In the genomic region with DNA sequence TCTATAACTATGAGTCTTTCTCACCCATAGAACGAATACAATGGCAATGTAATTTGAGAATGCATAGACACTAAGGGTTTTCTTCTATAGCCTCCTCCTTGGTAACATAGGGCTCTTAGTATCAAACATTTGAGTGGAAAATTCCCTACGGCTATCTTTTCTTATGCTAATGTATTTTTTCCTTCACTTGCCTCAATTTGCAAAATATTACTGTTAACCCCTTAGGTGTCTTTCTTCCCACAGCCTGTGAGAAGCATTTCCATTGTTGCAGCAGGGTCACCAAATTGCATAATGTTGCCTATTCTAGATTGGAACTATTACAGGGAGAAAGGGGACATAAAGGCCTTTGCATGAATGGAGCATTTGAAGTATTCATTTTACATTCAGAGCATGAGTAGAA, we compare ENCODE assay signal across 15 cellular contexts.
DNase-seq lines count a peak whose midpoint lies in the region; ATAC-seq and TF ChIP-seq lines count a peak whose summit lies in the region.
"Had no signal": no experiment of that assay in that cellular context is flagged by ENCODE, and none has a peak within 500 bp of the region (broad histone marks: within the 10 kb centered on the region; RNA-seq: fewer than 3 reads in every experiment).

No MANE protein-coding gene starts in this region.

- peak overlapping the region; percentile 27 for H3K9ac ChIP-seq in neural cell (ENCODE audit: low read length)
- H3K9ac ChIP-seq: SK-N-SH had no signal

- in situ Hi-C loops in SK-MEL-5 (cut with HindIII; ENCODE audit: low pct_unique_long_range_greater_than_20kb, low sequenced_read_pairs): no loop called here

- H3K36me3 Mint-ChIP-seq in GM23338 (ENCODE audit: low read depth): no peaks in the 10 kb centered on the region
- no peaks in the 10 kb centered on the region for H3K36me3 Mint-ChIP-seq in activated T-helper 1 cell treated with anti-CD3 and anti-CD28 coated beads, Interleukin-12 subunit alpha, Interleukin-12 subunit beta, Interleukin-2, Interleukin-4 antibody, amounts not matched to agents 30 ng/mL and 10 ng/mL and 1 ng/mL, durations not matched to agents 14 hours and 24 hours and 36 hours (ENCODE audit: low read depth)
- H3K36me3 Mint-ChIP-seq: CD4-positive, alpha-beta memory T cell had no signal

- H2AFZ ChIP-seq in GM23338 (no peak overlapping the region), neural cell (ENCODE audit: low read depth, low read length) (no peak overlapping the region)
- H2AFZ ChIP-seq: PC-9 had no signal

- H3F3A ChIP-seq in GM23338 (replicated peaks; ENCODE audit: low read depth): no peaks in the 10 kb centered on the region
- no peaks in the 10 kb centered on the region for H3F3A ChIP-seq in neural cell (ENCODE audit: insufficient read depth, low read length, poor library complexity, severe bottlenecking)

- 62% methylated on average over 2 of the region's 2 CpGs for WGBS in esophagus muscularis mucosa

- no peaks in the 10 kb centered on the region for H3K9me3 Mint-ChIP-seq in GM23338
- H3K9me3 Mint-ChIP-seq in activated T-helper 1 cell treated with anti-CD3 and anti-CD28 coated beads, Interleukin-12 subunit alpha, Interleukin-12 subunit beta, Interleukin-2, Interleukin-4 antibody, amounts not matched to agents 30 ng/mL and 10 ng/mL and 1 ng/mL, durations not matched to agents 14 hours and 24 hours and 36 hours: no peaks in the 10 kb centered on the region
- H3K9me3 Mint-ChIP-seq: CD4-positive, alpha-beta memory T cell had no signal

- no peak overlapping the region for H3K27ac Mint-ChIP-seq in GM23338
- no peak overlapping the region for H3K27ac Mint-ChIP-seq in activated T-helper 1 cell treated with anti-CD3 and anti-CD28 coated beads, Interleukin-12 subunit alpha, Interleukin-12 subunit beta, Interleukin-2, Interleukin-4 antibody, amounts not matched to agents 30 ng/mL and 10 ng/mL and 1 ng/mL, durations not matched to agents 14 hours and 24 hours and 36 hours
- H3K27ac Mint-ChIP-seq: B cell; CD4-positive, alpha-beta memory T cell; IgD-negative memory B cell had no signal

- TF ChIP-seq POLR2A in esophagus muscularis mucosa (IDR thresholded peaks at IDR 0.05; ENCODE audit: low read depth): no peak

- peak; percentile 27 for DNase-seq in GM23338 (ENCODE audit: low spot score)
- peak; percentile 54 for DNase-seq in NCI-H1436 treated with DMSO at 0.1 percent for 48 hours (lab: John Stamatoyannopoulos, UW)
- DNase-seq in SK-MEL-5 (ENCODE audit: low read depth, low spot score): peak; percentile 20
- DNase-seq in activated T-helper 1 cell treated with anti-CD3 and anti-CD28 coated beads, Interleukin-12 subunit alpha, Interleukin-12 subunit beta, Interleukin-2, Interleukin-4 antibody, amounts not matched to agents 30 ng/mL and 10 ng/mL and 1 ng/mL, durations not matched to agents 14 hours and 24 hours and 36 hours (ENCODE audit: low spot score): no peak
- no peak for DNase-seq in esophagus muscularis mucosa (ENCODE audit: extremely low spot score)
- DNase-seq: CD4-positive, alpha-beta memory T cell; GF-D8; GOT3; NCI-H2171; PC-9; SK-N-SH had no signal

- H3K4me3 Mint-ChIP-seq in GM23338: no peak overlapping the region
- no peak overlapping the region for H3K4me3 Mint-ChIP-seq in activated T-helper 1 cell treated with anti-CD3 and anti-CD28 coated beads, Interleukin-12 subunit alpha, Interleukin-12 subunit beta, Interleukin-2, Interleukin-4 antibody, amounts not matched to agents 30 ng/mL and 10 ng/mL and 1 ng/mL, durations not matched to agents 14 hours and 24 hours and 36 hours
- H3K4me3 Mint-ChIP-seq: B cell; CD4-positive, alpha-beta memory T cell; IgD-negative memory B cell had no signal

- no peaks in the 10 kb centered on the region for H3K27me3 Mint-ChIP-seq in GM23338 (ENCODE audit: insufficient read depth, low read depth, poor library complexity)
- peaks cover 9% of the 10 kb centered on the region for H3K27me3 Mint-ChIP-seq in activated T-helper 1 cell treated with anti-CD3 and anti-CD28 coated beads, Interleukin-12 subunit alpha, Interleukin-12 subunit beta, Interleukin-2, Interleukin-4 antibody, amounts not matched to agents 30 ng/mL and 10 ng/mL and 1 ng/mL, durations not matched to agents 14 hours and 24 hours and 36 hours (ENCODE audit: insufficient read depth)

- no peaks in the 10 kb centered on the region for H3K36me3 ChIP-seq in GM23338 (ENCODE audit: insufficient read depth)
- no peaks in the 10 kb centered on the region for H3K36me3 ChIP-seq in neural cell (ENCODE audit: insufficient read depth, low read length)
- no peaks in the 10 kb centered on the region for H3K36me3 ChIP-seq in esophagus muscularis mucosa

- H3K79me2 ChIP-seq in GM23338 (replicated peaks; ENCODE audit: insufficient read depth) (no peaks in the 10 kb centered on the region), neural cell (replicated peaks; ENCODE audit: insufficient read depth, low read length) (no peaks in the 10 kb centered on the region)

- intact Hi-C loops in activated T-helper 1 cell treated with anti-CD3 and anti-CD28 coated beads, Interleukin-12 subunit alpha, Interleukin-12 subunit beta, Interleukin-2, Interleukin-4 antibody, amounts not matched to agents 30 ng/mL and 10 ng/mL and 1 ng/mL, durations not matched to agents 14 hours and 24 hours and 36 hours (cut with micrococcal nuclease): no loop called here
- intact Hi-C loops in esophagus muscularis mucosa (cut with DNase I): no loop called here

- H3K9me2 ChIP-seq in GM23338 (ENCODE audit: insufficient read depth): no peaks in the 10 kb centered on the region
- no peaks in the 10 kb centered on the region for H3K9me2 ChIP-seq in neural cell (ENCODE audit: insufficient read depth, low read length)
- H3K9me2 ChIP-seq: SK-N-SH had no signal

- peaks cover 50% of the 10 kb centered on the region for H3K4me1 Mint-ChIP-seq in GM23338
- H3K4me1 Mint-ChIP-seq in activated T-helper 1 cell treated with anti-CD3 and anti-CD28 coated beads, Interleukin-12 subunit alpha, Interleukin-12 subunit beta, Interleukin-2, Interleukin-4 antibody, amounts not matched to agents 30 ng/mL and 10 ng/mL and 1 ng/mL, durations not matched to agents 14 hours and 24 hours and 36 hours (ENCODE audit: low read depth): no peaks in the 10 kb centered on the region
- H3K4me1 Mint-ChIP-seq: B cell; CD4-positive, alpha-beta memory T cell; IgD-negative memory B cell had no signal

- H3K27ac ChIP-seq in GM23338 (ENCODE audit: low read depth) (no peak overlapping the region), neural cell (ENCODE audit: low read length) (peak overlapping the region; percentile 84), esophagus muscularis mucosa (replicated peaks in 1 of 4) (no peak overlapping the region)
- H3K27ac ChIP-seq: PC-9 had no signal

- H3K9me3 ChIP-seq in neural cell (ENCODE audit: low read length) (no peaks in the 10 kb centered on the region), esophagus muscularis mucosa (no peaks in the 10 kb centered on the region)
- H3K9me3 ChIP-seq: SK-N-SH had no signal

- peaks cover 30% of the 10 kb centered on the region for H3K4me1 ChIP-seq in GM23338 (ENCODE audit: insufficient read depth)
- no peaks in the 10 kb centered on the region for H3K4me1 ChIP-seq in esophagus muscularis mucosa

- TF ChIP-seq RAD21 in neural cell (conservative IDR thresholded peaks at IDR 0.05): peak; percentile 42

- TF ChIP-seq EP300 in neural cell (conservative IDR thresholded peaks at IDR 0.05; ENCODE audit: poor library complexity, severe bottlenecking) (peak; percentile 68), esophagus muscularis mucosa (IDR thresholded peaks at IDR 0.05) (no peak)

- no peak for TF ChIP-seq CTCF in GM23338 (conservative IDR thresholded peaks at IDR 0.05; ENCODE audit: low read depth in 2 of 2)
- TF ChIP-seq CTCF in neural cell (IDR thresholded peaks at IDR 0.05; ENCODE audit: poor library complexity, severe bottlenecking): no peak
- no peak for TF ChIP-seq CTCF in esophagus muscularis mucosa (IDR thresholded peaks at IDR 0.05)

- H4K20me1 ChIP-seq in GM23338 (replicated peaks; ENCODE audit: insufficient read depth): no peaks in the 10 kb centered on the region
- H4K20me1 ChIP-seq in neural cell (ENCODE audit: insufficient read depth): no peaks in the 10 kb centered on the region

- H3K4me2 ChIP-seq in GM23338 (peak overlapping the region; percentile 20; the same call in 1 of the 2 replicates), neural cell (ENCODE audit: low read length) (peak overlapping the region; percentile 45)
- H3K4me2 ChIP-seq: PC-9, SK-N-SH had no signal

- H3K4me3 ChIP-seq in GM23338 (no peak overlapping the region), neural cell (ENCODE audit: low read length) (peak overlapping the region; percentile 34), esophagus muscularis mucosa (no peak overlapping the region)
- H3K4me3 ChIP-seq: PC-9 had no signal

- ATAC-seq in GM23338 (peak; percentile 41; the same call in 2 of the 3 replicates), HG02970 (IDR thresholded peaks at IDR 0.05; ENCODE audit: low FRiP score, unreplicated experiment) (no peak)

- H3K27me3 ChIP-seq in GM23338 (ENCODE audit: insufficient read depth) (no peaks in the 10 kb centered on the region), neural cell (ENCODE audit: insufficient read depth, low read depth, low read length) (no peaks in the 10 kb centered on the region), esophagus muscularis mucosa (no peaks in the 10 kb centered on the region)

TF ChIP-seq in GM23338, 12 proteins besides CTCF, POLR2A, EP300 and RAD21 (continues in another document):
- TF ChIP-seq JUNB (IDR thresholded peaks at IDR 0.05; ENCODE audit: unreplicated experiment) (no peak), EZH2 (IDR thresholded peaks at IDR 0.05; ENCODE audit: low read depth, unreplicated experiment) (no peak), EZH2phosphoT487 (IDR thresholded peaks at IDR 0.05; ENCODE audit: unreplicated experiment) (no peak)

TF ChIP-seq in neural cell, 6 proteins besides CTCF, POLR2A, EP300 and RAD21 (continues in another document):
- TF ChIP-seq TAF1 (IDR thresholded peaks at IDR 0.05; ENCODE audit: low read depth): no peak
- TF ChIP-seq POLR2AphosphoS5 (IDR thresholded peaks at IDR 0.05): peak; percentile 18

Comparison
In these comparisons a context has a peak if more than half of its experiments do, and no peak if none do; other contexts are left out.
1. DNase-seq: peak in GM23338 (single experiment), NCI-H1436 treated with DMSO at 0.1 percent for 48 hours (single experiment) and SK-MEL-5 (single experiment); none in activated T-helper 1 cell treated with anti-CD3 and anti-CD28 coated beads, Interleukin-12 subunit alpha, Interleukin-12 subunit beta, Interleukin-2, Interleukin-4 antibody, amounts not matched to agents 30 ng/mL and 10 ng/mL and 1 ng/mL, durations not matched to agents 14 hours and 24 hours and 36 hours (single experiment) and esophagus muscularis mucosa (single experiment).